18 cellular contexts compared by ENCODE assay signal in the genomic region with DNA sequence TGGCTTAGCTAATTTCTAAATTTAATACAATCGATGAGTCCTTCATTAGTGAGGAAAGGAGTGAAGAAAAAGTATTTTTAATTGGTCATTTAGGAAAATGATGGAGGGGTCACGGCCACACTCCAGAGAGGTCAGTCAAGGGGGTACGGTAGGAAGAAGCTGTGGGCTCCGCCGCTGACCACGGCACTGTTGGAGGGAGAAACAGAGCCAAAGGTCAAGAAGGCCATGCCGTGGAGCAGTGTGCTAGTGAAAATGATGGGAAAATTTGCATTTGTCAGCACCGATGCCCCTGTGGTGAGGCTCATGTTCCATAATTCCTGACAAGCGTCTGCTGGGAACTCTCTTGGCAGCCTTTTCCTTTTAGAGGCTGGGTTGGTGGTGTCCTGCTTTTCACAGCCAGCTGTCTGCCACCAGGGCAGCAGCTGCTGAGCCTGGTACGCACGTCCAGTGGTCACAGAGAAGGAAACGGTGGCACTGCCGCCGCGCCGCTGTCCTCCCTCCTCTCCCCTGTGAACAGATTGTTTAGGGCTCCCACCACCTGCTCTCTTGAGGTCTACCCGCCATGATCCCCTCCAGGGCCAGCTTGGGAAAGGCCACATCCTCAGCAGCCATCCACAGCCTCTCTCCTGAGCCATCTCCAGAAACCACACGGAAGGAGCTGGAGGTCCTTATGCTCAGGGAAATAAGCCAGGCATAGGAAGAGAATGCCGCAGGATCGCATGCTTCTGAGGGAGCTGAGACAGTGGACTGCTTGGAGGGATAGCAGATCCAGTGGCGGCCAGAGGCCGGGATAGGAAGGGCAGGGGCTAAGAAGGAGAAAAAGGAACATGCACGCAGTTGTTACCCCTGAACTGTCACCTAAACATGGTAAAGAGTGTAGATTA.
"Had no signal": no experiment of that assay in that cellular context is flagged by ENCODE, and none has a peak within 500 bp of the region (broad histone marks: within the 10 kb centered on the region; RNA-seq: fewer than 3 reads in every experiment).

No MANE protein-coding gene starts in this region.

- H3K36me3 ChIP-seq: adrenal gland, pancreas had no signal

- ATAC-seq: activated naive CD4-positive, alpha-beta T cell treated with anti-CD3 and anti-CD28 coated beads, Interleukin-2, amount 50 U/mL, for 72 hours; foreskin keratinocyte; naive thymus-derived CD8-positive, alpha-beta T cell; pancreas; sciatic nerve; stimulated activated memory B cell treated with anti-CD40 and anti-IgM and Interleukin-4, amounts not matched to agents 10 μg/mL and 1 μg/mL and 100 μg/mL, for 72 hours; WTC11 had no signal

- H3K27ac Mint-ChIP-seq: activated naive CD4-positive, alpha-beta T cell treated with anti-CD3 and anti-CD28 coated beads, Interleukin-2, amount 50 U/mL, for 72 hours; naive thymus-derived CD8-positive, alpha-beta T cell; stimulated activated memory B cell treated with anti-CD40 and anti-IgM and Interleukin-4, amounts not matched to agents 10 μg/mL and 1 μg/mL and 100 μg/mL, for 72 hours; T-helper 1 cell treated with Interleukin-12 subunit alpha and Interleukin-12 subunit beta and Interleukin-4 antibody, amounts not matched to agents 30 μg/mL and 1 μg/mL, for 36 hours; type B pancreatic cell; WTC11 had no signal

- H3K4me3 Mint-ChIP-seq: central memory CD8-positive, alpha-beta T cell; naive thymus-derived CD8-positive, alpha-beta T cell; stimulated activated memory B cell treated with anti-CD40 and anti-IgM and Interleukin-4, amounts not matched to agents 10 μg/mL and 1 μg/mL and 100 μg/mL, for 72 hours; T-helper 1 cell treated with Interleukin-12 subunit alpha and Interleukin-12 subunit beta and Interleukin-4 antibody, amounts not matched to agents 30 μg/mL and 1 μg/mL, for 36 hours; type B pancreatic cell; WTC11 had no signal

- H3K4me1 Mint-ChIP-seq: central memory CD8-positive, alpha-beta T cell; naive thymus-derived CD8-positive, alpha-beta T cell had no signal

- H3K36me3 Mint-ChIP-seq: stimulated activated memory B cell treated with anti-CD40 and anti-IgM and Interleukin-4, amounts not matched to agents 10 μg/mL and 1 μg/mL and 100 μg/mL, for 72 hours; type B pancreatic cell had no signal

- H3K4me1 ChIP-seq: adrenal gland, foreskin keratinocyte, pancreas had no signal

- H3K4me3 ChIP-seq: adrenal gland, lung, pancreas had no signal

- H3K27ac ChIP-seq: adrenal gland, foreskin keratinocyte, pancreas had no signal

- H3K27me3 ChIP-seq: adrenal gland, foreskin keratinocyte had no signal

- H3K27me3 Mint-ChIP-seq: central memory CD8-positive, alpha-beta T cell had no signal

- H3K9me3 ChIP-seq: adrenal gland, pancreas had no signal

- DNase-seq: adrenal gland; cortex of kidney; erythroblast; foreskin keratinocyte; kidney; pancreas; small intestine; stimulated activated CD4-positive, alpha-beta T cell treated with anti-CD3 and anti-CD28 coated beads, Interleukin-15, amount 100 ng/mL, for 24 hours; T1000 had no signal
